In the genomic region with DNA sequence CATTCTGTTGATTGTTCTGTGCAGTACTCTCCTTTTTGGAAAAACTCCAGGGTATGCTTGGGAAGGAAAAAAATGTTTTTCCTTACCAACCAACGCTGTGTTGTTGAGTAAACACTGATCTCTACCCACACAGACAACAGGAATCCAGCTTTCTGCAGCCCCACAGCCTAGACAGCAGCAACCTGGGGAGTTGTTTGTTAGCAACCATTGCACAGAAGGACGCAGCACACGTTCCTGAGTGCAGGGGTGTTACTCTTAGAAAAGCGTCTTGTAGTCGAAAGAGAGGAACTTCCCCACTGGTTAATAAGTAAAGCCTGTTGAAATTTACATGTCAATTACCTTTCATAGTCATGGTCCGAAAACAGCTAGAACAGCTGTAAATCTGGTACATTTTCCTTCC, we compare ENCODE assay signal across 13 cellular contexts. TPM values are rescaled to one million over a fixed set of nuclear protein-coding genes. Genes with fewer than 3 reads are reported as not detected.
DNase-seq lines count a peak whose midpoint lies in the region; ATAC-seq and TF ChIP-seq lines count a peak whose summit lies in the region.
"Had no signal": no experiment of that assay in that cellular context is flagged by ENCODE, and none has a peak within 500 bp of the region (broad histone marks: within the 10 kb centered on the region; RNA-seq: fewer than 3 reads in every experiment).

No MANE protein-coding gene starts in this region.

- H3K9me3 ChIP-seq in hepatocyte (ENCODE audit: low read depth) (no peaks in the 10 kb centered on the region), sigmoid colon (no peaks in the 10 kb centered on the region)
- H3K9me3 ChIP-seq in CD8-positive, alpha-beta T cell (ENCODE audit: low read length), result no peaks in the 10 kb centered on the region
- H3K9me3 ChIP-seq: ovary, thyroid gland had no signal

- no peak overlapping the region for H3K4me3 Mint-ChIP-seq in chondrocyte (ENCODE audit: unreplicated experiment)
- H3K4me3 Mint-ChIP-seq in CD8-positive, alpha-beta T cell, result no peak overlapping the region
- H3K4me3 Mint-ChIP-seq: activated T-cell treated with anti-CD3 and anti-CD28 coated beads, Interleukin-2, amount 50 U/mL, for 72 hours had no signal

- no peak for TF ChIP-seq POLR2A in sigmoid colon (IDR thresholded peaks at IDR 0.05)

- TF ChIP-seq CTCF in chondrocyte (IDR thresholded peaks at IDR 0.05) (no peak), hepatocyte (IDR thresholded peaks at IDR 0.05; ENCODE audit: poor library complexity) (no peak), sigmoid colon (IDR thresholded peaks at IDR 0.05) (no peak)
- TF ChIP-seq CTCF in CD8-positive, alpha-beta T cell (IDR thresholded peaks at IDR 0.05), result no peak

- TF ChIP-seq EP300 in sigmoid colon (IDR thresholded peaks at IDR 0.05), result no peak

- peaks cover 9% of the 10 kb centered on the region for H3K36me3 Mint-ChIP-seq in chondrocyte (ENCODE audit: low read depth)
- peaks cover 74% of the 10 kb centered on the region for H3K36me3 Mint-ChIP-seq in CD8-positive, alpha-beta T cell

- H3K9me3 Mint-ChIP-seq in chondrocyte (ENCODE audit: low read depth), result no peaks in the 10 kb centered on the region
- no peaks in the 10 kb centered on the region for H3K9me3 Mint-ChIP-seq in CD8-positive, alpha-beta T cell
- H3K9me3 Mint-ChIP-seq: activated T-cell treated with anti-CD3 and anti-CD28 coated beads, Interleukin-2, amount 50 U/mL, for 72 hours had no signal

- no peak overlapping the region for H3K4me2 ChIP-seq in hepatocyte

- H3K79me2 ChIP-seq in hepatocyte, result no peaks in the 10 kb centered on the region

- peak overlapping the region; percentile 90 for H3K27ac Mint-ChIP-seq in chondrocyte (ENCODE audit: unreplicated experiment)
- H3K27ac Mint-ChIP-seq in CD8-positive, alpha-beta T cell, result no peak overlapping the region

- intact Hi-C loops in sigmoid colon (cut with DNase I), result loop anchor here (10.0 kb wide), 2 partner anchors 217 to 1187 kb away; a partner anchor contains a TSS
- intact Hi-C loops in CD8-positive, alpha-beta T cell (cut with DNase I, micrococcal nuclease), result loop anchor here in 1 of 2 experiments (10.0 kb wide), 1 partner anchor 663 kb away; no protein-coding TSS in a partner anchor

- H3K4me1 Mint-ChIP-seq in chondrocyte (ENCODE audit: low read depth), result peaks cover 45% of the 10 kb centered on the region
- H3K4me1 Mint-ChIP-seq in CD8-positive, alpha-beta T cell (ENCODE audit: low read depth), result no peaks in the 10 kb centered on the region

- POLR2A ChIA-PET in CD8-positive, alpha-beta T cell (lab: Charles Lee), result no interaction called here

- H3K9me2 ChIP-seq in hepatocyte (replicated peaks; ENCODE audit: insufficient read depth), result no peaks in the 10 kb centered on the region

- no peak overlapping the region for H2AFZ ChIP-seq in hepatocyte

- H3K4me3 ChIP-seq in hepatocyte, result no peak overlapping the region
- H3K4me3 ChIP-seq in sigmoid colon, result peak overlapping the region in 2 of 4 donors; percentile 1 to 10
- H3K4me3 ChIP-seq in CD8-positive, alpha-beta T cell (ENCODE audit: low read depth, low read length), result no peak overlapping the region
- H3K4me3 ChIP-seq: ovary, thyroid gland had no signal

- H3K36me3 ChIP-seq in hepatocyte (replicated peaks; ENCODE audit: insufficient read depth, low read depth), result no peaks in the 10 kb centered on the region
- H3K36me3 ChIP-seq in sigmoid colon, result no peaks in the 10 kb centered on the region
- H3K36me3 ChIP-seq in CD8-positive, alpha-beta T cell (ENCODE audit: insufficient read depth, low read length), result peaks cover 12% of the 10 kb centered on the region
- H3K36me3 ChIP-seq: ovary, thyroid gland had no signal

- peaks cover 5% of the 10 kb centered on the region for H3K4me1 ChIP-seq in hepatocyte (ENCODE audit: insufficient read depth)
- peaks cover 0 to 33% (median 28%) of the 10 kb centered on the region in 4 donors for H3K4me1 ChIP-seq in sigmoid colon
- no peaks in the 10 kb centered on the region for H3K4me1 ChIP-seq in CD8-positive, alpha-beta T cell (ENCODE audit: insufficient read depth, low read length)

- peak; percentile 79 for ATAC-seq in HG02840 (IDR thresholded peaks at IDR 0.05; ENCODE audit: low FRiP score, unreplicated experiment)
- ATAC-seq in CD8-positive, alpha-beta T cell, result no peak
- ATAC-seq: activated T-cell treated with anti-CD3 and anti-CD28 coated beads, Interleukin-2, amount 50 U/mL, for 72 hours; Panc1 had no signal

- DNase-seq in chondrocyte (ENCODE audit: low spot score), result no peak
- DNase-seq in hepatocyte (ENCODE audit: low spot score), result peak; percentile 38
- DNase-seq in sigmoid colon, result no peak
- no peak for DNase-seq in SIG-M5 (lab: John Stamatoyannopoulos, UW)
- no peak for DNase-seq in CD8-positive, alpha-beta T cell
- no peak for DNase-seq in NCI-H187 (lab: John Stamatoyannopoulos, UW)
- DNase-seq in T-helper 9 cell, result no peak
- DNase-seq: activated T-cell treated with anti-CD3 and anti-CD28 coated beads, Interleukin-2, amount 50 U/mL, for 72 hours; NCI-H2081 treated with DMSO at 0.1 percent for 48 hours; ovary; thyroid gland had no signal

- H3K27ac ChIP-seq in hepatocyte (peak overlapping the region; percentile 65), sigmoid colon (peak overlapping the region; percentile 70 to 86 (median 78))
- H3K27ac ChIP-seq in CD8-positive, alpha-beta T cell (ENCODE audit: low read depth, low read length), result no peak overlapping the region
- H3K27ac ChIP-seq: ovary had no signal

- H3K27me3 ChIP-seq in hepatocyte (no peaks in the 10 kb centered on the region), sigmoid colon (no peaks in the 10 kb centered on the region)
- no peaks in the 10 kb centered on the region for H3K27me3 ChIP-seq in CD8-positive, alpha-beta T cell (ENCODE audit: insufficient read depth, low read length)
- H3K27me3 ChIP-seq: ovary, thyroid gland had no signal

- WGBS in hepatocyte (ENCODE audit: low lambda C conversion rate, missing lambda C conversion rate), result 62% methylated on average over 6 of the region's 6 CpGs
- WGBS in sigmoid colon, 2 donors, result 45 to 66% methylated on average over 6 of the region's 6 CpGs

- no peaks in the 10 kb centered on the region for H4K20me1 ChIP-seq in hepatocyte (ENCODE audit: insufficient read depth, poor library complexity, severe bottlenecking)

- CTCF ChIA-PET in CD8-positive, alpha-beta T cell (lab: Charles Lee), result interaction anchor here (2.3 to 17.7 kb wide), 2 partner anchors 9 to 80 kb away, joined by 12 to 681 read pairs; no protein-coding TSS in a partner anchor

- H3K27me3 Mint-ChIP-seq in chondrocyte (ENCODE audit: low read depth), result no peaks in the 10 kb centered on the region
- H3K27me3 Mint-ChIP-seq in CD8-positive, alpha-beta T cell (ENCODE audit: low read depth), result no peaks in the 10 kb centered on the region

RNA-seq across cellular contexts. Expression of a gene that starts 56.6 kb away (rescaled TPM):
- total RNA-seq in chondrocyte (35.5 to 50.3 TPM (median 45.4 TPM) in 3 replicates), hepatocyte (32.7 and 39.8 TPM in 2 replicates), sigmoid colon (10 to 100 TPM; 12.5 to 19.9 (median 15.9) TPM)
- polyA plus RNA-seq in hepatocyte (34.4 and 36.2 TPM in 2 replicates), sigmoid colon (10 to 100 TPM; 14.3 to 23.4 (median 16.7) TPM)
- 10 to 100 TPM; 12.9 to 14.1 TPM for total RNA-seq in CD8-positive, alpha-beta T cell
